In the genomic region with DNA sequence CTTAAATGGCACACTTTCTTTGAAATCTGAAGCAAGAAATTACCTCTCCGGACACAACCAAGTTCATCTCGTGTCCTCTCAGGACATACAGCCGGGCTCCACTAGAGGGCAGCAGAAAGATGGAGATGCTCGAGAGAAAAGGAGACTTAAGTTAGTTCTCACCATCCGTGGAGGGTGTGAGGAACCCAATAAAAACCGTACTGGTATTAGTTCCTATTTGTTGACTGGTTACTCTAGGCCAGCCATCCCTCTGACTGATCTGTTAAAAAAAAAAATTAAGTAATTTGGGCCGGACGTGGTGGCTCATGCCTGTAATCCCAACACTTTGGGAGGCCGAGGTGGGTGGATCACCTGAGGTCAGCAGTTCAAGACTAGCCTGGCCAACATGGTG, we compare ENCODE assay signal across 8 cellular contexts. TPM values are rescaled to one million over a fixed set of nuclear protein-coding genes. Genes with fewer than 3 reads are reported as not detected.
DNase-seq lines count a peak whose midpoint lies in the region; ATAC-seq and TF ChIP-seq lines count a peak whose summit lies in the region.

No MANE protein-coding gene starts in this region.

- H3K9me3 ChIP-seq in SJSA1 (replicated peaks) = no peaks in the 10 kb centered on the region
- H3K9me3 ChIP-seq in transverse colon = no peaks in the 10 kb centered on the region

- H3K27ac ChIP-seq in SJSA1 (no peak overlapping the region), transverse colon (no peak overlapping the region)

- H3K4me1 ChIP-seq in SJSA1 (replicated peaks) = peaks cover 18% of the 10 kb centered on the region
- H3K4me1 ChIP-seq in transverse colon = peaks cover 9 to 19% (median 13%) of the 10 kb centered on the region in 4 donors

- no peak for TF ChIP-seq POLR2A in transverse colon (IDR thresholded peaks at IDR 0.05)

- no peaks in the 10 kb centered on the region for H3K36me3 ChIP-seq in SJSA1
- H3K36me3 ChIP-seq in transverse colon = no peaks in the 10 kb centered on the region

- TF ChIP-seq EP300 in transverse colon (IDR thresholded peaks at IDR 0.05; ENCODE audit: low read depth) = no peak

- no peak for ATAC-seq in omental fat pad (ENCODE audit: low FRiP score)
- no peak for ATAC-seq in HG03159 (IDR thresholded peaks at IDR 0.05; ENCODE audit: unreplicated experiment)

- intact Hi-C loops in transverse colon (cut with DNase I; ENCODE audit: low total_unique reads) = no loop called here

- WGBS in transverse colon (ENCODE audit: low coverage in 1 of 2), 2 donors = 10 to 13% methylated on average over 2 to 9 of the region's 9 CpGs

- H3K27me3 ChIP-seq in SJSA1 (replicated peaks) (peaks cover 11% of the 10 kb centered on the region; the same call in 1 of the 2 replicates), transverse colon (peaks cover 8% of the 10 kb centered on the region)

- TF ChIP-seq CTCF in GM10266 (IDR thresholded peaks at IDR 0.05; ENCODE audit: control insufficient read depth, insufficient read depth, low read depth, missing control alignments) = peak; percentile 93
- peak in 1 of 3 donors; percentile 58 for TF ChIP-seq CTCF in omental fat pad (IDR thresholded peaks at IDR 0.05)
- TF ChIP-seq CTCF in transverse colon (IDR thresholded peaks at IDR 0.05) = peak; percentile 76 to 93 (median 85)

- DNase-seq in GM10266 (ENCODE audit: extremely low spot score) (peak; percentile 85), MV-4-11 (lab: John Stamatoyannopoulos, UW) (peak; percentile 83), SJSA1 (ENCODE audit: low read depth in 1 of 2, low spot score in 2 of 2) (peak; percentile 69 to 79), foreskin melanocyte (peak; percentile 68), omental fat pad (ENCODE audit: low spot score) (peak; percentile 91), transverse colon (peak; percentile 87)
- peak; percentile 72 for DNase-seq in activated T-helper 9 cell treated with anti-CD3 and anti-CD28 coated beads, Interleukin-2, amount 50 U/mL, for 16 hours (ENCODE audit: low read depth)

- H3K4me3 ChIP-seq in SJSA1 (no peak overlapping the region), transverse colon (no peak overlapping the region)

- in situ Hi-C loops in transverse colon (cut with MboI; ENCODE audit: low pct_ligation_motif_present in 1 of 4, low pct_unique_long_range_greater_than_20kb in 1 of 4, low sequenced_read_pairs in 3 of 4) = loop anchor here in 2 of 4 donors (25.0 kb wide), 1 partner anchor 387 kb away; no protein-coding TSS in a partner anchor

RNA-seq across cellular contexts. Expression of gene CYP11A1, which starts 7.9 kb away (rescaled TPM):
- 1.3 and 2.2 TPM in 2 replicates for total RNA-seq in SJSA1 (2014; rRNA removed; shearing (Covaris generic))
- 1 to 10 TPM; 1.3 to 4.8 (median 1.4) TPM for total RNA-seq in omental fat pad
- under 1 TPM in 2 of 4 donors, not detected in 2; 0.40 to 0.79 TPM for total RNA-seq in transverse colon

RNA-seq across cellular contexts. Expression of gene SEMA7A, which starts 58.5 kb away (rescaled TPM):
- 5.2 and 5.4 TPM in 2 replicates for total RNA-seq in SJSA1 (2014; rRNA removed; shearing (Covaris generic))
- 1 to 10 TPM; 1.2 to 7.6 (median 3.4) TPM for total RNA-seq in omental fat pad
- total RNA-seq in transverse colon = 1 to 10 TPM in 3 of 4 donors, under 1 TPM in 1; 0.20 to 5.6 (median 3.1) TPM
